23 cellular contexts compared by ENCODE assay signal in genomic region chr15:77609558-77609957, GRCh38. TPM values are rescaled to one million over a fixed set of nuclear protein-coding genes. Genes with fewer than 3 reads are reported as not detected.
DNase-seq lines count a peak whose midpoint lies in the region; FAIRE-seq and TF ChIP-seq lines count a peak whose summit lies in the region.
"Had no signal": no experiment of that assay in that cellular context is flagged by ENCODE, and none has a peak within 500 bp of the region (broad histone marks: within the 10 kb centered on the region; RNA-seq: fewer than 3 reads in every experiment).

No MANE protein-coding gene starts in this region.

- CTCF ChIA-PET in HEK293 (lab: Yijun Ruan, JAX) = interaction anchor here (0.8 to 5.5 kb wide), 6 partner anchors 8 to 1030 kb away, joined by 3 to 55 read pairs (median 10); partner anchors contain the start of gene LINGO1

- H2AFZ ChIP-seq in neural cell (ENCODE audit: low read depth, low read length) = no peak overlapping the region
- H2AFZ ChIP-seq in smooth muscle cell (ENCODE audit: low read depth) = no peak overlapping the region

- TF ChIP-seq CTCF in HEK293 (tag by site-specific recombination; IDR thresholded peaks at IDR 0.05) (no peak), neural cell (IDR thresholded peaks at IDR 0.05; ENCODE audit: poor library complexity, severe bottlenecking) (no peak), smooth muscle cell (IDR thresholded peaks at IDR 0.05; ENCODE audit: borderline replicate concordance, insufficient read depth, poor library complexity, severe bottlenecking) (no peak)

- 84% methylated on average over 3 of the region's 3 CpGs for WGBS in smooth muscle cell (ENCODE audit: low lambda C conversion rate)

- H4K20me1 ChIP-seq in neural cell (ENCODE audit: insufficient read depth) (no peaks in the 10 kb centered on the region), smooth muscle cell (ENCODE audit: low read depth) (no peaks in the 10 kb centered on the region)

- DNase-seq in urothelium cell line (ENCODE audit: low spot score) (no peak), GF-D8 (lab: John Stamatoyannopoulos, UW) (no peak), NCI-H524 treated with DMSO at 0.1 percent for 48 hours (lab: John Stamatoyannopoulos, UW) (no peak), smooth muscle cell (lab: John Stamatoyannopoulos, UW; ENCODE audit: unreplicated experiment) (no peak)
- DNase-seq: AML-193; Caco-2; CD8-positive, alpha-beta T cell; IMR-90; KG1; MM.1S; NCI-H2029; NCI-H2227 treated with DMSO at 0.1 percent for 48 hours; NCI-H69; RPMI8226; SHP77 had no signal

- H3K27ac ChIP-seq in HEK293 (ENCODE audit: extremely low read depth, low read depth, low read length) = no peak overlapping the region
- peak overlapping the region; percentile 6 for H3K27ac ChIP-seq in layer of hippocampus (ENCODE audit: low read depth, low read length)
- H3K27ac ChIP-seq in neural cell (ENCODE audit: low read length) = no peak overlapping the region
- no peak overlapping the region for H3K27ac ChIP-seq in smooth muscle cell (ENCODE audit: low read depth)
- H3K27ac ChIP-seq: C4-2B had no signal

- H3K4me2 ChIP-seq in neural cell (ENCODE audit: low read length) (no peak overlapping the region), smooth muscle cell (no peak overlapping the region)

- no peak overlapping the region for H3K9ac ChIP-seq in neural cell (ENCODE audit: low read length)
- no peak overlapping the region for H3K9ac ChIP-seq in smooth muscle cell (ENCODE audit: low read depth)

- H3K79me2 ChIP-seq in neural cell (replicated peaks; ENCODE audit: insufficient read depth, low read length) = no peaks in the 10 kb centered on the region
- H3K79me2 ChIP-seq in smooth muscle cell (ENCODE audit: low read depth) = no peaks in the 10 kb centered on the region

- peaks cover 4% of the 10 kb centered on the region for H3F3A ChIP-seq in neural cell (ENCODE audit: insufficient read depth, low read length, poor library complexity, severe bottlenecking)
- H3F3A ChIP-seq in smooth muscle cell (ENCODE audit: low read depth) = peaks cover 9% of the 10 kb centered on the region

- FAIRE-seq in urothelium cell line (lab: Jason Lieb, UNC) = peak; percentile 71
- FAIRE-seq: A204.1, G401.6, GM12878, GM19239 had no signal

- H3K4me1 ChIP-seq in HEK293 (ENCODE audit: control insufficient read depth, insufficient read depth, low read length) (peaks cover 6% of the 10 kb centered on the region; the same call in 1 of the 2 replicates), smooth muscle cell (ENCODE audit: low read depth) (peaks cover 35% of the 10 kb centered on the region)
- H3K4me1 ChIP-seq: Caco-2 had no signal

- TF ChIP-seq EP300 in neural cell (conservative IDR thresholded peaks at IDR 0.05; ENCODE audit: poor library complexity, severe bottlenecking) = no peak

- no peaks in the 10 kb centered on the region for H3K9me2 ChIP-seq in neural cell (ENCODE audit: insufficient read depth, low read length)

- POLR2A ChIA-PET in HEK293 (lab: Yijun Ruan, JAX) = interaction anchor here (1.8 kb wide), 1 partner anchor 20 kb away, joined by 4 read pairs; no protein-coding TSS in a partner anchor

- H3K36me3 ChIP-seq in HEK293 (ENCODE audit: control insufficient read depth in 2 of 2, insufficient read depth in 1 of 2, low read length in 2 of 2) = peaks cover 0 to 8% of the 10 kb centered on the region in 2 experiments; a peak in 1 of 3 replicates
- H3K36me3 ChIP-seq in neural cell (ENCODE audit: insufficient read depth, low read length) = no peaks in the 10 kb centered on the region
- no peaks in the 10 kb centered on the region for H3K36me3 ChIP-seq in smooth muscle cell (ENCODE audit: low read depth)

- H3K4me3 ChIP-seq in HEK293 (ENCODE audit: low read depth, low read length) (no peak overlapping the region), neural cell (ENCODE audit: low read length) (no peak overlapping the region), smooth muscle cell (no peak overlapping the region)
- H3K4me3 ChIP-seq: GM12878 had no signal

- TF ChIP-seq RAD21 in neural cell (conservative IDR thresholded peaks at IDR 0.05) = no peak

- H3K27me3 ChIP-seq in layer of hippocampus (ENCODE audit: control insufficient read depth, insufficient read depth, low read length) = no peaks in the 10 kb centered on the region
- no peaks in the 10 kb centered on the region for H3K27me3 ChIP-seq in neural cell (ENCODE audit: insufficient read depth, low read depth, low read length)
- H3K27me3 ChIP-seq in smooth muscle cell (ENCODE audit: low read depth) = no peaks in the 10 kb centered on the region

- H3K9me3 ChIP-seq in HEK293 (ENCODE audit: control insufficient read depth, insufficient read depth, low read depth, low read length) (no peaks in the 10 kb centered on the region), neural cell (ENCODE audit: low read length) (no peaks in the 10 kb centered on the region), smooth muscle cell (replicated peaks; ENCODE audit: low read depth) (no peaks in the 10 kb centered on the region)
- H3K9me3 ChIP-seq: Caco-2 had no signal

TF ChIP-seq in HEK293, 187 proteins besides CTCF, POLR2A, EP300 and RAD21:
- TF ChIP-seq KLF1 (tag by site-specific recombination; IDR thresholded peaks at IDR 0.05) (peak; percentile 83), ZNF645 (tag by site-specific recombination; IDR thresholded peaks at IDR 0.05) (no peak), SCRT2 (tag by site-specific recombination; IDR thresholded peaks at IDR 0.05) (peak; percentile 62), ZSCAN30 (tag by site-specific recombination; IDR thresholded peaks at IDR 0.05) (no peak)

TF ChIP-seq in neural cell, 6 proteins besides CTCF, POLR2A, EP300 and RAD21:
- TF ChIP-seq POLR2AphosphoS5 (IDR thresholded peaks at IDR 0.05) = peak; percentile 7
- TF ChIP-seq REST (IDR thresholded peaks at IDR 0.05; ENCODE audit: borderline replicate concordance) = no peak
- no peak for TF ChIP-seq MXI1 (conservative IDR thresholded peaks at IDR 0.05; ENCODE audit: poor library complexity, severe bottlenecking)
- TF ChIP-seq EZH2 (IDR thresholded peaks at IDR 0.05; ENCODE audit: borderline replicate concordance, insufficient read depth, low read length, poor library complexity, severe bottlenecking) = no peak
- TF ChIP-seq TAF1 (IDR thresholded peaks at IDR 0.05; ENCODE audit: low read depth) = no peak
- TF ChIP-seq SMC3 (conservative IDR thresholded peaks at IDR 0.05; ENCODE audit: poor library complexity) = no peak

RNA-seq across cellular contexts. Expression of gene LINGO1, which starts 23.2 kb away (rescaled TPM):
- polyA plus RNA-seq in neural cell (34.4 and 35.3 TPM in 2 replicates), smooth muscle cell (11.1 and 13.4 TPM in 2 replicates)
- polyA minus RNA-seq in neural cell = 70.2 and 72.8 TPM in 2 replicates
- total RNA-seq in smooth muscle cell = 3.5 and 8.2 TPM in 2 replicates
- total RNA-seq: CD8-positive, alpha-beta T cell; GM12878; IMR-90 had no signal
